21 cellular contexts compared by ENCODE assay signal in the genomic region with DNA sequence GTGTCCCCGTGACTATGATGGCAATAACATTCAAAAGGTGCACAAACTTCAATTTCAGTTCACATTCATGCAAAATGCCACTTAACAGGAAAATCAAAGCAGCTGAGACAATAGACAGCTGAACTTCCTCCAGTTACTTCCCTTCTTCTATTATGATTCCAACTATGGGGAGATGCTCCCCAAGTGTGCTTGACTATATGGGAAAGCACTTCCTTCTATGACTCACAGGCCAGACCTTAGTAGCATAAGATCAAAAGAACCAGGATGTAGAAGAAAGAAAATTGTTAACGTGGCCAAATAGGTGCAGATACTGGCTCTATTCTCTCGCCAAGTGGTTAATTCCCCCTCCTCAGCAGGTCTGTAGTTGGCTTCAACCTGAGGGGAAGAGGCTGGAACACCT. TPM values are rescaled to one million over a fixed set of nuclear protein-coding genes. Genes with fewer than 3 reads are reported as not detected.
"Had no signal": no experiment of that assay in that cellular context is flagged by ENCODE, and none has a peak within 500 bp of the region (broad histone marks: within the 10 kb centered on the region; RNA-seq: fewer than 3 reads in every experiment).

No MANE protein-coding gene starts in this region.

- H3K4me1 Mint-ChIP-seq: activated CD4-positive, alpha-beta T cell treated with anti-CD3 and anti-CD28 coated beads, Interleukin-2, amount 10 ng/mL, durations not matched to agents 7 days and 5 days; stimulated activated naive CD8-positive, alpha-beta T cell treated with anti-CD3 and anti-CD28 coated beads, Interleukin-15, amount 100 ng/mL, for 72 hours had no signal

- H3K36me3 Mint-ChIP-seq: activated naive CD4-positive, alpha-beta T cell treated with anti-CD3 and anti-CD28 coated beads, Interleukin-2, amount 50 U/mL, for 72 hours; type B pancreatic cell had no signal

- H3K36me3 ChIP-seq: adrenal gland, breast epithelium, prostate gland, right atrium auricular region had no signal

- FAIRE-seq: astrocyte had no signal

- H3K27ac Mint-ChIP-seq: activated CD4-positive, alpha-beta T cell treated with anti-CD3 and anti-CD28 coated beads, Interleukin-2, amount 10 ng/mL, durations not matched to agents 7 days and 5 days; activated naive CD4-positive, alpha-beta T cell treated with anti-CD3 and anti-CD28 coated beads, Interleukin-2, amount 50 U/mL, for 72 hours; naive thymus-derived CD8-positive, alpha-beta T cell; stimulated activated naive CD8-positive, alpha-beta T cell treated with anti-CD3 and anti-CD28 coated beads, Interleukin-15, amount 100 ng/mL, for 72 hours; type B pancreatic cell had no signal

- H3K9me3 ChIP-seq: adrenal gland, breast epithelium, prostate gland, right atrium auricular region had no signal

- H3K27ac ChIP-seq: adrenal gland, breast epithelium, prostate gland, right atrium auricular region had no signal

- H3K9me3 Mint-ChIP-seq: activated CD4-positive, alpha-beta T cell treated with anti-CD3 and anti-CD28 coated beads, Interleukin-2, amount 10 ng/mL, durations not matched to agents 7 days and 5 days; type B pancreatic cell had no signal

- H3K27me3 ChIP-seq: adrenal gland, breast epithelium, right atrium auricular region had no signal

- H3K4me1 ChIP-seq: adrenal gland, breast epithelium, prostate gland, right atrium auricular region had no signal

- H3K4me3 ChIP-seq: adrenal gland, breast epithelium, prostate gland, right atrium auricular region had no signal

- DNase-seq: activated CD4-positive, alpha-beta T cell treated with anti-CD3 and anti-CD28 coated beads, Interleukin-2, amount 10 ng/mL, durations not matched to agents 7 days and 5 days; activated CD8-positive, alpha-beta memory T cell treated with anti-CD3 and anti-CD28 coated beads for 24 hours; activated gamma-delta T cell treated with Interleukin-2 at 50 U/mL for 16 hours; adrenal gland; cerebellar nuclear complex; cortex of kidney; effector CD4-positive, alpha-beta T cell; hippocampal formation; mesenchymal stem cell; naive thymus-derived CD8-positive, alpha-beta T cell; stimulated activated CD4-positive, alpha-beta T cell treated with anti-CD3 and anti-CD28 coated beads, Interleukin-2, amount 100 ng/mL, for 48 hours; stimulated activated naive CD8-positive, alpha-beta T cell treated with anti-CD3 and anti-CD28 coated beads, Interleukin-15, amount 100 ng/mL, for 72 hours; T-helper 1 cell; T1000 had no signal

- H3K4me3 Mint-ChIP-seq: activated CD4-positive, alpha-beta T cell treated with anti-CD3 and anti-CD28 coated beads, Interleukin-2, amount 10 ng/mL, durations not matched to agents 7 days and 5 days; naive thymus-derived CD8-positive, alpha-beta T cell; stimulated activated naive CD8-positive, alpha-beta T cell treated with anti-CD3 and anti-CD28 coated beads, Interleukin-15, amount 100 ng/mL, for 72 hours; type B pancreatic cell had no signal

- ATAC-seq: activated CD4-positive, CD25-positive, alpha-beta regulatory T cell treated with anti-CD3 and anti-CD28 coated beads, Interleukin-2, amount 50 U/mL, for 24 hours; activated naive CD4-positive, alpha-beta T cell treated with anti-CD3 and anti-CD28 coated beads, Interleukin-2, amount 50 U/mL, for 72 hours; naive thymus-derived CD8-positive, alpha-beta T cell; stimulated activated naive CD8-positive, alpha-beta T cell treated with anti-CD3 and anti-CD28 coated beads, Interleukin-15, amount 100 ng/mL, for 72 hours had no signal

- H3K27me3 Mint-ChIP-seq: activated CD4-positive, alpha-beta T cell treated with anti-CD3 and anti-CD28 coated beads, Interleukin-2, amount 10 ng/mL, durations not matched to agents 7 days and 5 days had no signal

RNA-seq across cellular contexts. Expression of gene FAT3, which starts 7.8 kb away (rescaled TPM):
- total RNA-seq: activated CD4-positive, alpha-beta T cell treated with anti-CD3 and anti-CD28 coated beads, Interleukin-2, amount 10 ng/mL, durations not matched to agents 7 days and 5 days; activated naive CD4-positive, alpha-beta T cell treated with anti-CD3 and anti-CD28 coated beads, Interleukin-2, amount 50 U/mL, for 72 hours; naive thymus-derived CD8-positive, alpha-beta T cell had no signal
- polyA plus RNA-seq: naive thymus-derived CD8-positive, alpha-beta T cell had no signal
